Comparison of ENCODE assay signal across 8 cellular contexts in the genomic region with DNA sequence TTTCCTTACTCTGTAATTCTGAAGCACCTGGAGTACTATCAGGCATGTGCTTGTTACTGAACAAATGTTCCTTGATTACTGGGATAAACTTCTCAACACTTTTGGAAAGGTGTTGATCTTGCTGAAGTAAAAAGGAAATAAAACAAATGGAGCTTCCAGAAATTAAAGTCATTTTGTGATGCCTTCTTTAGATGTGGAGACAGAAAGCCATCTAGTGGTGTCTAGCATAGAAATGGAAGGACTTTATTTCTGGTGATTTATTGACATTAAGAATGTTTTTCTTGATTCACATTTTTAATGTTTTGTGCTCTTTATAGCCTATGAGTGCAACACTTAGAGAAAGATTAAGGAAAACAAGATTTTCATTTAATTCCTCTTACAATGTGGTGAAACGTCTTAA. TPM values are rescaled to one million over a fixed set of nuclear protein-coding genes. Genes with fewer than 3 reads are reported as not detected.
DNase-seq lines count a peak whose midpoint lies in the region; ATAC-seq and TF ChIP-seq lines count a peak whose summit lies in the region.

No MANE protein-coding gene starts in this region.

- H4K20me1 ChIP-seq in DND-41 (ENCODE audit: insufficient read depth, low read length): no peaks in the 10 kb centered on the region

- no peak overlapping the region for H3K27ac ChIP-seq in DND-41 (ENCODE audit: low read length)

- H3K36me3 ChIP-seq in DND-41 (ENCODE audit: insufficient read depth, low read length): peaks cover 8% of the 10 kb centered on the region; the same call in 1 of the 2 replicates

- ATAC-seq in DND-41 (ENCODE audit: insufficient read depth, low read depth) (no peak), naive B cell (ENCODE audit: low read depth in 2 of 2) (no peak), HG02938 (IDR thresholded peaks at IDR 0.05; ENCODE audit: unreplicated experiment) (no peak)

- peak overlapping the region; percentile 89; the same call in 1 of the 2 replicates for H3K9ac ChIP-seq in DND-41 (ENCODE audit: low read depth, low read length)

- peak; percentile 51 for TF ChIP-seq CTCF in DND-41 (IDR thresholded peaks at IDR 0.05; ENCODE audit: borderline replicate concordance, extremely low read depth, low read length, poor library complexity, severe bottlenecking)
- peak; percentile 42 for TF ChIP-seq CTCF in astrocyte of the spinal cord (IDR thresholded peaks at IDR 0.05; ENCODE audit: low read depth, low read length)

- H3K79me2 ChIP-seq in DND-41 (ENCODE audit: insufficient read depth, low read length): peaks cover 13% of the 10 kb centered on the region

- H2AFZ ChIP-seq in DND-41 (ENCODE audit: low read depth, low read length): no peak overlapping the region

- H3K27ac Mint-ChIP-seq in IgD-negative memory B cell (peak overlapping the region in 2 of 3 donors; percentile 43 to 99), naive B cell (peak overlapping the region in 2 of 6 donors; percentile 61 to 99)

- H3K4me1 ChIP-seq in DND-41 (ENCODE audit: insufficient read depth, low read length): peaks cover 24% of the 10 kb centered on the region

- DNase-seq in DND-41 (no peak), astrocyte of the spinal cord (ENCODE audit: low read depth, low spot score) (peak; percentile 39), naive B cell (no peak), GM19240 (ENCODE audit: insufficient read length, low spot score) (no peak), C1 segment of cervical spinal cord (lab: John Stamatoyannopoulos, UW) (no peak)
- DNase-seq in stimulated activated CD4-positive, alpha-beta T cell treated with anti-CD3 and anti-CD28 coated beads, Interleukin-1b, Interleukin-23, amount 100 ng/mL, for 48 hours: no peak

- peak overlapping the region; percentile 89 for H3K4me2 ChIP-seq in DND-41 (ENCODE audit: insufficient read depth, low read length)

- peaks cover 11 to 21% (median 18%) of the 10 kb centered on the region in 3 donors for H3K4me1 Mint-ChIP-seq in IgD-negative memory B cell
- H3K4me1 Mint-ChIP-seq in naive B cell: peaks cover 14 to 24% (median 17%) of the 10 kb centered on the region in 3 donors

- no peaks in the 10 kb centered on the region for H3K9me3 ChIP-seq in DND-41 (ENCODE audit: insufficient read depth, low read length, severe bottlenecking)

- H3K27me3 ChIP-seq in DND-41 (ENCODE audit: insufficient read depth, low read length, poor library complexity): peaks cover 4% of the 10 kb centered on the region

- in situ Hi-C loops in astrocyte of the spinal cord (cut with HindIII; ENCODE audit: low sequenced_read_pairs): no loop called here

- H3K9me3 Mint-ChIP-seq in IgD-negative memory B cell (no peaks in the 10 kb centered on the region), naive B cell (no peaks in the 10 kb centered on the region)

- H3K27me3 Mint-ChIP-seq in IgD-negative memory B cell: no peaks in the 10 kb centered on the region
- no peaks in the 10 kb centered on the region for H3K27me3 Mint-ChIP-seq in naive B cell

- peak overlapping the region in 3 of 4 donors; percentile 31 to 96 (median 63) for H3K4me3 Mint-ChIP-seq in IgD-negative memory B cell
- H3K4me3 Mint-ChIP-seq in naive B cell: peak overlapping the region in 6 of 8 donors; percentile 35 to 98 (median 94)

- H3K4me3 ChIP-seq in DND-41 (ENCODE audit: low read depth in 1 of 2, low read length in 2 of 2): peak overlapping the region in 1 of 2 experiments; percentile 75; a peak in 2 of 4 replicates
- H3K4me3 ChIP-seq in astrocyte of the spinal cord (ENCODE audit: low read depth, low read length): no peak overlapping the region

- no peaks in the 10 kb centered on the region for H3K36me3 Mint-ChIP-seq in IgD-negative memory B cell
- H3K36me3 Mint-ChIP-seq in naive B cell: peaks cover 0 to 9% of the 10 kb centered on the region in 2 donors

RNA-seq across cellular contexts. Expression of gene SFR1, which starts 1.4 kb away (rescaled TPM):
- 12.4 TPM for polyA plus RNA-seq in IgD-negative memory B cell
- 10 to 100 TPM; 14.8 to 23.2 (median 20.5) TPM for polyA plus RNA-seq in naive B cell (ENCODE audit: low read depth in 6 of 6)

RNA-seq across cellular contexts. Expression of gene COL17A1, which starts 37.7 kb away (rescaled TPM):
- not detected for polyA plus RNA-seq in IgD-negative memory B cell
- not detected for polyA plus RNA-seq in naive B cell (ENCODE audit: low read depth in 6 of 6)
